In genomic region chr1:200919386-200919785, GRCh38 we compare ENCODE assay signal across 23 cellular contexts. TPM values are rescaled to one million over a fixed set of nuclear protein-coding genes. Genes with fewer than 3 reads are reported as not detected.
DNase-seq lines count a peak whose midpoint lies in the region; ATAC-seq, FAIRE-seq and TF ChIP-seq lines count a peak whose summit lies in the region.
"Had no signal": no experiment of that assay in that cellular context is flagged by ENCODE, and none has a peak within 500 bp of the region (broad histone marks: within the 10 kb centered on the region; RNA-seq: fewer than 3 reads in every experiment).

No MANE protein-coding gene starts in this region.

- peaks cover 32% of the 10 kb centered on the region for H3K27me3 Mint-ChIP-seq in activated T-cell treated with anti-CD3 and anti-CD28 coated beads, Interleukin-2, amount 50 U/mL, for 24 hours
- H3K27me3 Mint-ChIP-seq: CD4-positive, alpha-beta memory T cell had no signal

- H3K4me1 Mint-ChIP-seq in activated T-cell treated with anti-CD3 and anti-CD28 coated beads, Interleukin-2, amount 50 U/mL, for 24 hours (ENCODE audit: low read depth), result no peaks in the 10 kb centered on the region
- H3K4me1 Mint-ChIP-seq: CD4-positive, alpha-beta memory T cell had no signal

- no peaks in the 10 kb centered on the region for H3K36me3 Mint-ChIP-seq in activated T-cell treated with anti-CD3 and anti-CD28 coated beads, Interleukin-2, amount 50 U/mL, for 24 hours (ENCODE audit: low read depth)
- H3K36me3 Mint-ChIP-seq: CD14-positive monocyte; CD4-positive, alpha-beta memory T cell had no signal

- no peak overlapping the region for H3K27ac Mint-ChIP-seq in activated T-cell treated with anti-CD3 and anti-CD28 coated beads, Interleukin-2, amount 50 U/mL, for 24 hours
- H3K27ac Mint-ChIP-seq: CD14-positive monocyte, HFFc6 had no signal

- TF ChIP-seq CTCF in kidney (IDR thresholded peaks at IDR 0.05; ENCODE audit: borderline replicate concordance, extremely low read depth, insufficient read depth) (no peak), GM20000 (IDR thresholded peaks at IDR 0.05; ENCODE audit: extremely low read depth, missing control alignments) (no peak)

- no peaks in the 10 kb centered on the region for H3K36me3 ChIP-seq in kidney (ENCODE audit: control insufficient read depth in 1 of 2, insufficient read depth in 2 of 2, low read length in 2 of 2)
- H3K36me3 ChIP-seq: BLaER1 had no signal

- H3K9me3 ChIP-seq in kidney (ENCODE audit: control insufficient read depth in 1 of 2, low read length in 2 of 2), result no peaks in the 10 kb centered on the region
- H3K9me3 ChIP-seq: A549, BLaER1 had no signal

- FAIRE-seq in kidney (lab: Jason Lieb, UNC), result no peak
- FAIRE-seq: A549, GM12892, GM18507, HepG2 had no signal

- no peak for ATAC-seq in GM18873 (IDR thresholded peaks at IDR 0.05; ENCODE audit: low FRiP score, unreplicated experiment)
- ATAC-seq in HG02610 (IDR thresholded peaks at IDR 0.05; ENCODE audit: unreplicated experiment), result no peak
- ATAC-seq: A549, HCT116, HepG2 had no signal

- no peak overlapping the region for H3K4me3 ChIP-seq in kidney (ENCODE audit: low read length in 2 of 2)
- H3K4me3 ChIP-seq: A549, BLaER1 had no signal

- intact Hi-C loops in kidney (cut with DNase I) (no loop called here), posterior vena cava (cut with DNase I) (no loop called here)

- no peak overlapping the region for H3K27ac ChIP-seq in kidney (ENCODE audit: low read depth in 2 of 2, low read length in 2 of 2)
- H3K27ac ChIP-seq: 22Rv1, A549, BLaER1 had no signal

- no peaks in the 10 kb centered on the region for H3K9me3 Mint-ChIP-seq in activated T-cell treated with anti-CD3 and anti-CD28 coated beads, Interleukin-2, amount 50 U/mL, for 24 hours
- H3K9me3 Mint-ChIP-seq: CD14-positive monocyte; CD4-positive, alpha-beta memory T cell; HFFc6 had no signal

- H3K4me3 Mint-ChIP-seq in activated T-cell treated with anti-CD3 and anti-CD28 coated beads, Interleukin-2, amount 50 U/mL, for 24 hours, result no peak overlapping the region
- H3K4me3 Mint-ChIP-seq: CD14-positive monocyte; CD4-positive, alpha-beta memory T cell; HFFc6 had no signal

- H3K9ac ChIP-seq in kidney (ENCODE audit: low read length in 2 of 2), result no peak overlapping the region
- H3K9ac ChIP-seq: BLaER1 had no signal

- DNase-seq in activated T-cell treated with anti-CD3 and anti-CD28 coated beads, Interleukin-2, amount 50 U/mL, for 24 hours, result peak; percentile 22
- no peak for DNase-seq in activated T-cell treated with anti-CD3 and anti-CD28 coated beads, Interleukin-2, amount 50 U/mL, for 1 hour
- DNase-seq in kidney (peak; percentile 22), posterior vena cava (ENCODE audit: low spot score) (peak; percentile 31), GM20000 (ENCODE audit: low spot score) (no peak)
- DNase-seq: CD4-positive, alpha-beta memory T cell; DMS153; DMS79; GDM1; GOT3; H7; HFFc6 had no signal

- H3K4me1 ChIP-seq in kidney (ENCODE audit: control insufficient read depth in 1 of 2, insufficient read depth in 1 of 2, low read depth in 1 of 2, low read length in 2 of 2), result peaks cover 0 to 3% of the 10 kb centered on the region in 2 donors

RNA-seq across cellular contexts. Expression of gene INAVA, which starts 24.7 kb away (rescaled TPM):
- total RNA-seq in kidney (48.8 TPM), posterior vena cava (under 1 TPM; 0.29 to 0.51 TPM)
- polyA plus RNA-seq in kidney (ENCODE audit: insufficient read depth, low read depth, low replicate concordance), result 22.1 TPM
- total RNA-seq: HFFc6 had no signal
- polyA plus RNA-seq: CD14-positive monocyte had no signal

RNA-seq across cellular contexts. Expression of gene GPR25, which starts 46.6 kb away (rescaled TPM):
- total RNA-seq in kidney, result 0.19 TPM
- polyA plus RNA-seq in kidney (ENCODE audit: insufficient read depth, low read depth, low replicate concordance), result not detected
- total RNA-seq in posterior vena cava, result not detected
- total RNA-seq: Daoy, H7, HepG2, HFFc6 had no signal
- polyA plus RNA-seq: A549, HepG2 had no signal

Comparison
In these comparisons a context has a peak if more than half of its experiments do, and no peak if none do; other contexts are left out.
1. DNase-seq: peak in activated T-cell treated with anti-CD3 and anti-CD28 coated beads, Interleukin-2, amount 50 U/mL, for 24 hours (single experiment), kidney (single experiment) and posterior vena cava (single experiment); none in activated T-cell treated with anti-CD3 and anti-CD28 coated beads, Interleukin-2, amount 50 U/mL, for 1 hour (single experiment) and GM20000 (single experiment).
2. RNA of gene INAVA, which starts 24.7 kb away (total RNA-seq): 48.8 TPM in kidney (single experiment); 0.29 to 0.51 TPM in posterior vena cava; every median in the first group is over 10 times any median in the second.